1 cellular context compared by ENCODE assay signal in genomic region chr2:107062599-107063196, GRCh38.
TF ChIP-seq lines count a peak whose summit lies in the region.

No MANE protein-coding gene starts in this region.

TF ChIP-seq in WTC11, 78 proteins besides CTCF, POLR2A, EP300 and RAD21 (continued from another document):
- no peak for TF ChIP-seq ATF3 (CRISPR knock-in tag; conservative IDR thresholded peaks at IDR 0.05)
- no peak for TF ChIP-seq ZNF219 (CRISPR knock-in tag; IDR thresholded peaks at IDR 0.05; ENCODE audit: borderline replicate concordance)
- no peak for TF ChIP-seq ZNF232 (CRISPR knock-in tag; IDR thresholded peaks at IDR 0.05)
- no peak for TF ChIP-seq ERG (CRISPR knock-in tag; IDR thresholded peaks at IDR 0.05)
- TF ChIP-seq ZNF671 (CRISPR knock-in tag; IDR thresholded peaks at IDR 0.05), result no peak
- no peak for TF ChIP-seq TCF7 (CRISPR knock-in tag; IDR thresholded peaks at IDR 0.05; ENCODE audit: low read depth)
- no peak for TF ChIP-seq PREB (CRISPR knock-in tag; IDR thresholded peaks at IDR 0.05; ENCODE audit: borderline replicate concordance)
- TF ChIP-seq KAT7 (CRISPR knock-in tag; IDR thresholded peaks at IDR 0.05; ENCODE audit: borderline replicate concordance), result no peak
- TF ChIP-seq FOXP4 (CRISPR knock-in tag; IDR thresholded peaks at IDR 0.05), result no peak
- no peak for TF ChIP-seq IRF2 (CRISPR knock-in tag; IDR thresholded peaks at IDR 0.05; ENCODE audit: borderline replicate concordance, low read depth)
- TF ChIP-seq ESRRA (CRISPR knock-in tag; IDR thresholded peaks at IDR 0.05; ENCODE audit: borderline replicate concordance), result no peak
TF ChIP-seq in WTC11: peak in this region for 0.
